ENCODE assay signal across 1 cellular context in the genomic region with DNA sequence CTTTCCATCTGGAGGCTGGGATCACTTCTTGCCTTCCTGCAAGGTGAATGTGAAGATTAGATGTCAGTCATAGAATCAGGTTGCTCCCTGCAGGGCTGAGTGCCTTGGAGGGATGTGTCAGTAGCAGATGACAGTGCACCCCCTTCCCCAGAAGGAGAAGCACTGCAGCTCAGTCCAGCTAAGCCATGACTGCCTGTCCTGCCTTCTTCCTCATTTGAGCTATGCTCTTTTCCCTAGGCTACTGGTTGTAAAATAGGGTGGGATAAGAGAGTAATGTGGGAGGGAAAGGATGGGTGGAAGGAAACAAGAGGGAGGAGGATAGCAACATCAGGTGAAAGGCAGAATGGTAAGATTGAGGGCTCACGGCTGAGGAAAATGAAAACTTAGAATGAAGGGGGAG.
TF ChIP-seq lines count a peak whose summit lies in the region.

No MANE protein-coding gene starts in this region.

TF ChIP-seq in HEK293, 187 proteins besides CTCF, POLR2A, EP300 and RAD21 (continued from another document):
- TF ChIP-seq, protein P1, sequence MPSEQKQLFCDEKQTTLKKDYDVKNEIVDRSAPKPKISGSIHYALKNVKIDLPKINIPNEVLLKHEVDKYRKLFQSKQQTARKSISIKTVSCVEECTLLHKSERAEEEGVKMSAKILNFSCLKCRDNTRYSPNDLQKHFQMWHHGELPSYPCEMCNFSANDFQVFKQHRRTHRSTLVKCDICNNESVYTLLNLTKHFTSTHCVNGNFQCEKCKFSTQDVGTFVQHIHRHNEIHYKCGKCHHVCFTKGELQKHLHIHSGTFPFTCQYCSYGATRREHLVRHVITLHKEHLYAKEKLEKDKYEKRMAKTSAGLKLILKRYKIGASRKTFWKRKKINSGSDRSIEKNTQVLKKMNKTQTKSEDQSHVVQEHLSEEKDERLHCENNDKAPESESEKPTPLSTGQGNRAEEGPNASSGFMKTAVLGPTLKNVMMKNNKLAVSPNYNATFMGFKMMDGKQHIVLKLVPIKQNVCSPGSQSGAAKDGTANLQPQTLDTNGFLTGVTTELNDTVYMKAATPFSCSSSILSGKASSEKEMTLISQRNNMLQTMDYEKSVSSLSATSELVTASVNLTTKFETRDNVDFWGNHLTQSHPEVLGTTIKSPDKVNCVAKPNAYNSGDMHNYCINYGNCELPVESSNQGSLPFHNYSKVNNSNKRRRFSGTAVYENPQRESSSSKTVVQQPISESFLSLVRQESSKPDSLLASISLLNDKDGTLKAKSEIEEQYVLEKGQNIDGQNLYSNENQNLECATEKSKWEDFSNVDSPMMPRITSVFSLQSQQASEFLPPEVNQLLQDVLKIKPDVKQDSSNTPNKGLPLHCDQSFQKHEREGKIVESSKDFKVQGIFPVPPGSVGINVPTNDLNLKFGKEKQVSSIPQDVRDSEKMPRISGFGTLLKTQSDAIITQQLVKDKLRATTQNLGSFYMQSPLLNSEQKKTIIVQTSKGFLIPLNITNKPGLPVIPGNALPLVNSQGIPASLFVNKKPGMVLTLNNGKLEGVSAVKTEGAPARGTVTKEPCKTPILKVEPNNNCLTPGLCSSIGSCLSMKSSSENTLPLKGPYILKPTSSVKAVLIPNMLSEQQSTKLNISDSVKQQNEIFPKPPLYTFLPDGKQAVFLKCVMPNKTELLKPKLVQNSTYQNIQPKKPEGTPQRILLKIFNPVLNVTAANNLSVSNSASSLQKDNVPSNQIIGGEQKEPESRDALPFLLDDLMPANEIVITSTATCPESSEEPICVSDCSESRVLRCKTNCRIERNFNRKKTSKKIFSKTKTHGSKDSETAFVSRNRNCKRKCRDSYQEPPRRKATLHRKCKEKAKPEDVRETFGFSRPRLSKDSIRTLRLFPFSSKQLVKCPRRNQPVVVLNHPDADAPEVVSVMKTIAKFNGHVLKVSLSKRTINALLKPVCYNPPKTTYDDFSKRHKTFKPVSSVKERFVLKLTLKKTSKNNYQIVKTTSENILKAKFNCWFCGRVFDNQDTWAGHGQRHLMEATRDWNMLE (tag by site-specific recombination; conservative IDR thresholded peaks at IDR 0.05; ENCODE audit: low read depth), result no peak
- no peak for TF ChIP-seq ZNF621 (tag by site-specific recombination; IDR thresholded peaks at IDR 0.05)
- no peak for TF ChIP-seq ZNF529 (tag by site-specific recombination; IDR thresholded peaks at IDR 0.05; ENCODE audit: insufficient replicate concordance)
- no peak for TF ChIP-seq ZNF398 (tag by site-specific recombination; IDR thresholded peaks at IDR 0.05)
- TF ChIP-seq, protein P2, sequence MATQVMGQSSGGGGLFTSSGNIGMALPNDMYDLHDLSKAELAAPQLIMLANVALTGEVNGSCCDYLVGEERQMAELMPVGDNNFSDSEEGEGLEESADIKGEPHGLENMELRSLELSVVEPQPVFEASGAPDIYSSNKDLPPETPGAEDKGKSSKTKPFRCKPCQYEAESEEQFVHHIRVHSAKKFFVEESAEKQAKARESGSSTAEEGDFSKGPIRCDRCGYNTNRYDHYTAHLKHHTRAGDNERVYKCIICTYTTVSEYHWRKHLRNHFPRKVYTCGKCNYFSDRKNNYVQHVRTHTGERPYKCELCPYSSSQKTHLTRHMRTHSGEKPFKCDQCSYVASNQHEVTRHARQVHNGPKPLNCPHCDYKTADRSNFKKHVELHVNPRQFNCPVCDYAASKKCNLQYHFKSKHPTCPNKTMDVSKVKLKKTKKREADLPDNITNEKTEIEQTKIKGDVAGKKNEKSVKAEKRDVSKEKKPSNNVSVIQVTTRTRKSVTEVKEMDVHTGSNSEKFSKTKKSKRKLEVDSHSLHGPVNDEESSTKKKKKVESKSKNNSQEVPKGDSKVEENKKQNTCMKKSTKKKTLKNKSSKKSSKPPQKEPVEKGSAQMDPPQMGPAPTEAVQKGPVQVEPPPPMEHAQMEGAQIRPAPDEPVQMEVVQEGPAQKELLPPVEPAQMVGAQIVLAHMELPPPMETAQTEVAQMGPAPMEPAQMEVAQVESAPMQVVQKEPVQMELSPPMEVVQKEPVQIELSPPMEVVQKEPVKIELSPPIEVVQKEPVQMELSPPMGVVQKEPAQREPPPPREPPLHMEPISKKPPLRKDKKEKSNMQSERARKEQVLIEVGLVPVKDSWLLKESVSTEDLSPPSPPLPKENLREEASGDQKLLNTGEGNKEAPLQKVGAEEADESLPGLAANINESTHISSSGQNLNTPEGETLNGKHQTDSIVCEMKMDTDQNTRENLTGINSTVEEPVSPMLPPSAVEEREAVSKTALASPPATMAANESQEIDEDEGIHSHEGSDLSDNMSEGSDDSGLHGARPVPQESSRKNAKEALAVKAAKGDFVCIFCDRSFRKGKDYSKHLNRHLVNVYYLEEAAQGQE (tag by site-specific recombination; IDR thresholded peaks at IDR 0.05), result no peak
- TF ChIP-seq, protein P3, sequence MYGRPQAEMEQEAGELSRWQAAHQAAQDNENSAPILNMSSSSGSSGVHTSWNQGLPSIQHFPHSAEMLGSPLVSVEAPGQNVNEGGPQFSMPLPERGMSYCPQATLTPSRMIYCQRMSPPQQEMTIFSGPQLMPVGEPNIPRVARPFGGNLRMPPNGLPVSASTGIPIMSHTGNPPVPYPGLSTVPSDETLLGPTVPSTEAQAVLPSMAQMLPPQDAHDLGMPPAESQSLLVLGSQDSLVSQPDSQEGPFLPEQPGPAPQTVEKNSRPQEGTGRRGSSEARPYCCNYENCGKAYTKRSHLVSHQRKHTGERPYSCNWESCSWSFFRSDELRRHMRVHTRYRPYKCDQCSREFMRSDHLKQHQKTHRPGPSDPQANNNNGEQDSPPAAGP (tag by site-specific recombination; IDR thresholded peaks at IDR 0.05), result no peak; the same call in 1 of the 2 replicates
- TF ChIP-seq ZNF626 (tag by site-specific recombination; IDR thresholded peaks at IDR 0.05), result no peak
- no peak for TF ChIP-seq ATF2 (tag by site-specific recombination; IDR thresholded peaks at IDR 0.05; ENCODE audit: low read depth)
